In the genomic region with DNA sequence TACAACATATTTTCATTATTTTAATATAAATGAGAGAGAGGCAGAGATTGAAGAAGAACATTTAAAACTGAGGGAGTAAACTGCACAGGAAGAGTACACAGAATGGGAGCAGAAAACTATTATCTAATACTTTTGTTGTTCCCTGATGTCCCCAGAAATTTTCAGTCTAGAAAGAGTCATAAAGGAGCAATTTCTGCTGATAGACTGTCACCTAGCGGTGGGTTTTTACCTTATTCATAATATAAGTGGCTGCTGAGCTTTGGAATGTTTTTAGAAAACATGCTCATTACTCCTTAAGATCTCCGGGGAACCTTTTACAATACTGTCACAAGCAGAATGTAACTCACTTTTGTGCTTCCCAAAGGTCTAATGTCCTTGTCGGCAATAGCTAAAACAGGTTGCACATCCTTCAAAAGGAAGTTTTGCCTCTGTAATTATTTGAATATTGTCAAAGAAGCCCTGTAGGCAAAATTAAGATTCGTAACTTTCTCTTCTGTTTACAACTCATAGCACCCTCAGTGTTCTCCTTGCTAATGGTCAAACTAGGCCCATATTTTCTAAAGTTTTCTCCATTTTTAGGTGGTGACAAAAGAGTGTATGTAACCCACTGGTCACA, we compare ENCODE assay signal across 8 cellular contexts. TPM values are rescaled to one million over a fixed set of nuclear protein-coding genes. Genes with fewer than 3 reads are reported as not detected.
DNase-seq lines count a peak whose midpoint lies in the region; ATAC-seq and TF ChIP-seq lines count a peak whose summit lies in the region.

No MANE protein-coding gene starts in this region.

- H3K36me3 ChIP-seq in BJ (ENCODE audit: control insufficient read depth, insufficient read depth, low read length) (no peaks in the 10 kb centered on the region), lower lobe of right lung (no peaks in the 10 kb centered on the region)

- H3K36me3 Mint-ChIP-seq in brain = no peaks in the 10 kb centered on the region

- peak; percentile 75 for TF ChIP-seq CTCF in BJ (IDR thresholded peaks at IDR 0.05; ENCODE audit: insufficient read depth, low read depth, low read length)
- TF ChIP-seq CTCF in GM13976 (IDR thresholded peaks at IDR 0.05; ENCODE audit: borderline replicate concordance, control extremely low read depth, extremely low read depth, insufficient read depth, missing control alignments) = peak; percentile 74
- peak; percentile 92 to 93 for TF ChIP-seq CTCF in brain (conservative IDR thresholded peaks at IDR 0.05)
- TF ChIP-seq CTCF in lower lobe of right lung (IDR thresholded peaks at IDR 0.05) = peak; percentile 73

- CTCF ChIA-PET in BJ (lab: Yijun Ruan, JAX) = interaction anchor here (0.6 to 14.1 kb wide), 18 partner anchors 12 to 699 kb away, joined by 3 to 488 read pairs (median 5); a partner anchor contains a TSS

- intact Hi-C loops in lower lobe of right lung (cut with DNase I) (loop anchor here (5.0 kb wide), 1 partner anchor 182 kb away; a partner anchor contains a TSS), posterior vena cava (cut with DNase I) (loop anchor here in 1 of 2 donors (5.0 kb wide), 1 partner anchor 187 kb away; no protein-coding TSS in a partner anchor)

- H3K9me3 Mint-ChIP-seq in brain = no peaks in the 10 kb centered on the region

- peaks cover 9% of the 10 kb centered on the region for H3K27me3 Mint-ChIP-seq in brain

- ATAC-seq in lower lobe of right lung (no peak), HG03378 (IDR thresholded peaks at IDR 0.05; ENCODE audit: unreplicated experiment) (no peak), GM19035 (IDR thresholded peaks at IDR 0.05; ENCODE audit: unreplicated experiment) (no peak)

- no peak overlapping the region for H3K27ac ChIP-seq in lower lobe of right lung

- peak overlapping the region in 2 of 5 experiments; percentile 50 to 67 for H3K4me3 Mint-ChIP-seq in brain

- POLR2A ChIA-PET in BJ (lab: Charles Lee) = no interaction called here

- H3K27me3 ChIP-seq in BJ (ENCODE audit: control insufficient read depth, insufficient read depth, low read length) (peaks cover 5% of the 10 kb centered on the region), lower lobe of right lung (ENCODE audit: low read depth) (no peaks in the 10 kb centered on the region)

- peaks cover 17% of the 10 kb centered on the region for H3K4me1 ChIP-seq in lower lobe of right lung

- no peak for DNase-seq in BJ (ENCODE audit: low read depth)
- peak; percentile 36 for DNase-seq in GM13976 (ENCODE audit: low spot score)
- peak; percentile 22 for DNase-seq in NCI-H345 treated with DMSO at 0.1 percent for 48 hours (lab: John Stamatoyannopoulos, UW; ENCODE audit: unreplicated experiment)
- no peak for DNase-seq in lower lobe of right lung
- no peak for DNase-seq in posterior vena cava (ENCODE audit: low spot score)

- H3K27ac Mint-ChIP-seq in brain = peak overlapping the region in 2 of 5 experiments; percentile 23 to 64

- in situ Hi-C loops in GM13976 (cut with MboI; ENCODE audit: low sequenced_read_pairs, unreplicated experiment) = loop anchor here (5.0 to 10.0 kb wide), 3 partner anchors 187 to 700 kb away; no protein-coding TSS in a partner anchor

- H3K4me1 Mint-ChIP-seq in brain = peaks cover 52% of the 10 kb centered on the region

- no peaks in the 10 kb centered on the region for H3K9me3 ChIP-seq in lower lobe of right lung

- H3K4me3 ChIP-seq in BJ (ENCODE audit: low read depth, low read length) = no peak overlapping the region
- H3K4me3 ChIP-seq in lower lobe of right lung = no peak overlapping the region

RNA-seq across cellular contexts. Expression of a gene that starts 4.9 kb away (rescaled TPM):
- polyA plus RNA-seq in BJ (2011; rRNA removed) = 1.2 TPM in 2 replicates
- polyA minus RNA-seq in BJ (2011; rRNA and poly(A)+ RNA removed) = 1.1 and 1.4 TPM in 2 replicates
- polyA plus RNA-seq in brain (ENCODE audit: insufficient read depth, low read depth, low replicate concordance) = 3.2 TPM
- total RNA-seq in lower lobe of right lung = 48.7 TPM
- total RNA-seq in posterior vena cava = 10 to 100 TPM; 11.9 to 25.2 TPM

RNA-seq across cellular contexts. Expression of a gene that starts 54.5 kb away (rescaled TPM):
- polyA plus RNA-seq in BJ (2011; rRNA removed) = 111 and 152 TPM in 2 replicates
- 75.6 and 106 TPM in 2 replicates for polyA minus RNA-seq in BJ (2011; rRNA and poly(A)+ RNA removed)
- 141 TPM for polyA plus RNA-seq in brain (ENCODE audit: insufficient read depth, low read depth, low replicate concordance)
- 121 TPM for total RNA-seq in lower lobe of right lung
- 100 to 1,000 TPM in 1 of 2 donors, 10 to 100 TPM in 1; 95.6 to 106 TPM for total RNA-seq in posterior vena cava

Comparison
In these comparisons a context has a peak if more than half of its experiments do, and no peak if none do; other contexts are left out.
1. DNase-seq: peak in GM13976 (single experiment) and NCI-H345 treated with DMSO at 0.1 percent for 48 hours (single experiment); none in BJ (single experiment), lower lobe of right lung (single experiment) and posterior vena cava (single experiment).
2. Peak in every context shown above with its lines, with median percentiles within 50 percentile points of each other: CTCF ChIP-seq.